In the genomic region with DNA sequence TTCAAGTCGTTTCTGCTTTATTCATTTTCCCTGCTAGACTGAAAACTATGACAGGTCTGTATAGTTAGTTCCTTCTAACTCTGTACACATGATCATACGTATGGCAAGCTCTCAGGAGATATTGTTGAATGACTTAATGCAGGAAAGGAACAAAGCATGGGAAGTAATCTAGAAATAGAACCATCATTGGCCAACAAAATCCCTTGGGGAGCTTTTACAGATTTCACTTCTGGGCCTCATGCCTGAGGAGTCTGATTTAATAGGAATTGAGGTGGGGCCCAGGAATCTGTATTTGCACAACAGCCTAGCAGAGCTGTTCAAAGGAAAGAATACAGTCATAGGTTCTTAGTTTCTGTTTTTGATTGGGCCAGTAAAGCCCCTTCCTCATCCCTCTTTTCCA, we compare ENCODE assay signal across 25 cellular contexts.
"Had no signal": no experiment of that assay in that cellular context is flagged by ENCODE, and none has a peak within 500 bp of the region (broad histone marks: within the 10 kb centered on the region; RNA-seq: fewer than 3 reads in every experiment).

No MANE protein-coding gene starts in this region.

- H3K36me3 ChIP-seq: cardiac muscle cell, gastrocnemius medialis, left ventricle myocardium inferior, ovary, tibial artery had no signal

- H3K9me3 Mint-ChIP-seq: activated naive CD8-positive, alpha-beta T cell treated with anti-CD3 and anti-CD28 coated beads, Interleukin-2, amount 10 ng/mL, durations not matched to agents 7 days and 5 days; natural killer cell treated with Interleukin-12 subunit alpha and Interleukin-12 subunit beta and Interleukin-15 and Interleukin-18, amount 100 ng/mL, for 72 hours had no signal

- H3K4me1 Mint-ChIP-seq: activated B cell treated with CpG ODN at 0.5 μM for 24 hours; activated CD4-positive, alpha-beta T cell treated with anti-CD3 and anti-CD28 coated beads for 36 hours; activated naive CD8-positive, alpha-beta T cell treated with anti-CD3 and anti-CD28 coated beads, Interleukin-2, amount 10 ng/mL, durations not matched to agents 7 days and 5 days; T-cell had no signal

- DNase-seq: activated B cell treated with CpG ODN at 0.5 μM for 24 hours; activated CD4-positive, alpha-beta T cell treated with anti-CD3 and anti-CD28 coated beads for 36 hours; activated CD4-positive, alpha-beta T cell treated with anti-CD3 and anti-CD28 coated beads, Interleukin-2, amount 50 U/mL, for 48 hours; activated effector memory CD4-positive, alpha-beta T cell treated with Interleukin-2 at 50 U/mL for 16 hours; activated naive CD4-positive, alpha-beta T cell treated with anti-CD3 and anti-CD28 coated beads for 36 hours; activated naive CD8-positive, alpha-beta T cell treated with anti-CD3 and anti-CD28 coated beads, Interleukin-2, amount 10 ng/mL, durations not matched to agents 7 days and 5 days; activated T-cell treated with anti-CD3 and anti-CD28 coated beads, Interleukin-2, amount 50 U/mL, for 48 hours; amygdala; gastrocnemius medialis; head of caudate nucleus; hypothalamus; left ventricle myocardium inferior; mammary epithelial cell; midbrain; ovary; psoas muscle; right cardiac atrium; stimulated activated CD4-positive, alpha-beta T cell treated with anti-CD3 and anti-CD28 coated beads, Interleukin-1b, Interleukin-23, amount 100 ng/mL, for 48 hours; T-cell; tibial artery had no signal

- H3K27me3 ChIP-seq: cardiac muscle cell, gastrocnemius medialis, ovary, tibial artery had no signal

- ATAC-seq: activated CD4-positive, alpha-beta T cell treated with anti-CD3 and anti-CD28 coated beads for 36 hours; gastrocnemius medialis; natural killer cell treated with Interleukin-12 subunit alpha and Interleukin-12 subunit beta and Interleukin-15 and Interleukin-18, amount 100 ng/mL, for 72 hours; psoas muscle; right cardiac atrium; T-cell had no signal

- H3K4me3 ChIP-seq: cardiac muscle cell, gastrocnemius medialis, left ventricle myocardium inferior, ovary, psoas muscle, skin epidermis, tibial artery had no signal

- H3K36me3 Mint-ChIP-seq: activated naive CD8-positive, alpha-beta T cell treated with anti-CD3 and anti-CD28 coated beads, Interleukin-2, amount 10 ng/mL, durations not matched to agents 7 days and 5 days; natural killer cell treated with Interleukin-12 subunit alpha and Interleukin-12 subunit beta and Interleukin-15 and Interleukin-18, amount 100 ng/mL, for 72 hours; T-cell had no signal

- H3K9me3 ChIP-seq: gastrocnemius medialis, left ventricle myocardium inferior, ovary, psoas muscle, tibial artery had no signal

- H3K4me3 Mint-ChIP-seq: activated B cell treated with CpG ODN at 0.5 μM for 24 hours; activated CD4-positive, alpha-beta T cell treated with anti-CD3 and anti-CD28 coated beads for 36 hours; activated naive CD4-positive, alpha-beta T cell treated with anti-CD3 and anti-CD28 coated beads for 36 hours; activated naive CD8-positive, alpha-beta T cell treated with anti-CD3 and anti-CD28 coated beads, Interleukin-2, amount 10 ng/mL, durations not matched to agents 7 days and 5 days; natural killer cell treated with Interleukin-12 subunit alpha and Interleukin-12 subunit beta and Interleukin-15 and Interleukin-18, amount 100 ng/mL, for 72 hours; stimulated activated naive CD8-positive, alpha-beta T cell treated with anti-CD3 and anti-CD28 coated beads, Interleukin-15, Interleukin-2, amounts not matched to agents 100 ng/mL and 50 ng/mL, for 24 hours; T-cell had no signal

- H3K27ac ChIP-seq: cardiac muscle cell, epithelial cell of prostate, gastrocnemius medialis, left ventricle myocardium inferior, ovary, psoas muscle, skin epidermis, tibial artery had no signal

- H3K27me3 Mint-ChIP-seq: activated B cell treated with CpG ODN at 0.5 μM for 24 hours; natural killer cell treated with Interleukin-12 subunit alpha and Interleukin-12 subunit beta and Interleukin-15 and Interleukin-18, amount 100 ng/mL, for 72 hours; stimulated activated naive CD8-positive, alpha-beta T cell treated with anti-CD3 and anti-CD28 coated beads, Interleukin-15, Interleukin-2, amounts not matched to agents 100 ng/mL and 50 ng/mL, for 24 hours had no signal

- H3K27ac Mint-ChIP-seq: activated B cell treated with CpG ODN at 0.5 μM for 24 hours; activated CD4-positive, alpha-beta T cell treated with anti-CD3 and anti-CD28 coated beads for 36 hours; activated naive CD4-positive, alpha-beta T cell treated with anti-CD3 and anti-CD28 coated beads for 36 hours; activated naive CD8-positive, alpha-beta T cell treated with anti-CD3 and anti-CD28 coated beads, Interleukin-2, amount 10 ng/mL, durations not matched to agents 7 days and 5 days; natural killer cell treated with Interleukin-12 subunit alpha and Interleukin-12 subunit beta and Interleukin-15 and Interleukin-18, amount 100 ng/mL, for 72 hours; stimulated activated naive CD8-positive, alpha-beta T cell treated with anti-CD3 and anti-CD28 coated beads, Interleukin-15, Interleukin-2, amounts not matched to agents 100 ng/mL and 50 ng/mL, for 24 hours; T-cell had no signal

- H3K4me1 ChIP-seq: gastrocnemius medialis, left ventricle myocardium inferior, psoas muscle, tibial artery had no signal
